Comparison of ENCODE assay signal across 11 cellular contexts in genomic region chr17:82754297-82755208, GRCh38. TPM values are rescaled to one million over a fixed set of nuclear protein-coding genes. Genes with fewer than 3 reads are reported as not detected.
DNase-seq lines count a peak whose midpoint lies in the region; ATAC-seq, FAIRE-seq and TF ChIP-seq lines count a peak whose summit lies in the region.
"Had no signal": no experiment of that assay in that cellular context is flagged by ENCODE, and none has a peak within 500 bp of the region (broad histone marks: within the 10 kb centered on the region; RNA-seq: fewer than 3 reads in every experiment).

No MANE protein-coding gene starts in this region.

- H4K20me1 ChIP-seq in IMR-90 (ENCODE audit: insufficient read depth, low read length) = peaks cover 16% of the 10 kb centered on the region
- H4K20me1 ChIP-seq in HepG2 (ENCODE audit: insufficient read depth, low read length) = no peaks in the 10 kb centered on the region

- H3K18ac ChIP-seq in IMR-90 (ENCODE audit: low read depth, low read length) = no peak overlapping the region

- H3K9ac ChIP-seq in IMR-90 (ENCODE audit: low read depth, low read length) = no peak overlapping the region
- no peak overlapping the region for H3K9ac ChIP-seq in HepG2 (ENCODE audit: insufficient read depth, low read depth, low read length)

- BruUV-seq in IMR-90 (replicated peaks; lab: Mats Ljungman, UMichigan) (no TSS peak), HepG2 (replicated peaks; lab: Mats Ljungman, UMichigan) (TSS peak; percentile 41)

- H3K4me1 Mint-ChIP-seq in CD4-positive, alpha-beta T cell (ENCODE audit: low read depth) = peaks cover 25% of the 10 kb centered on the region

- intact Hi-C loops in CD4-positive, alpha-beta T cell (cut with DNase I, micrococcal nuclease) = loop anchor here (5.0 to 10.0 kb wide), 3 partner anchors 37 to 340 kb away; partner anchors contain the start of genes FN3KRP (in 1 of the 2), HEXD (in 1 of the 2), OGFOD3 (in 1 of the 2) and RAB40B (in 1 of the 2)
- intact Hi-C loops in IMR-90 (cut with micrococcal nuclease) = no loop called here
- intact Hi-C loops in HepG2 (cut with micrococcal nuclease; ENCODE audit: unreplicated experiment) = loop anchor here (5.0 kb wide), 1 partner anchor 37 kb away; the partner anchor contains the start of gene FN3KRP

- H3K27me3 Mint-ChIP-seq in CD4-positive, alpha-beta T cell = no peaks in the 10 kb centered on the region

- H3K4me2 ChIP-seq in IMR-90 (ENCODE audit: low read depth, low read length) (no peak overlapping the region), HepG2 (ENCODE audit: low read depth, low read length) (no peak overlapping the region)

- H3K4me1 ChIP-seq in IMR-90 (ENCODE audit: control insufficient read depth, insufficient read depth, low read length) = peaks cover 4% of the 10 kb centered on the region
- peaks cover 22% of the 10 kb centered on the region for H3K4me1 ChIP-seq in HepG2 (ENCODE audit: insufficient read depth, low read length)

- no peak overlapping the region for H3K4ac ChIP-seq in IMR-90 (ENCODE audit: low read depth, low read length)

- no peak overlapping the region for H4K5ac ChIP-seq in IMR-90 (ENCODE audit: low read depth, low read length)

- no peak overlapping the region for H2BK5ac ChIP-seq in IMR-90 (ENCODE audit: low read depth, low read length, poor library complexity, severe bottlenecking)

- H3K27ac ChIP-seq in CD4-positive, alpha-beta T cell (ENCODE audit: low read depth, low read length) = no peak overlapping the region
- H3K27ac ChIP-seq in IMR-90 (ENCODE audit: insufficient read depth, low read length) (no peak overlapping the region), HepG2 (ENCODE audit: extremely low read length, insufficient read depth, low read length) (no peak overlapping the region)
- H3K27ac ChIP-seq: neutrophil had no signal

- H3K56ac ChIP-seq in IMR-90 (ENCODE audit: extremely low read depth, insufficient read depth, low read length) = no peak overlapping the region

- peak overlapping the region; percentile 65 for H2AK9ac ChIP-seq in IMR-90 (replicated peaks; ENCODE audit: low read depth, low read length, poor library complexity)

- 79% methylated on average over 11 of the region's 19 CpGs; no CpG with 5 or more reads in 1 of the 2 experiments for WGBS in IMR-90 (ENCODE audit: extremely low coverage in 2 of 2, insufficient read length in 1 of 2), 2 experiments
- WGBS in HepG2 (ENCODE audit: low lambda C conversion rate) = 95% methylated on average over 19 of the region's 19 CpGs

- no peaks in the 10 kb centered on the region for H3K27me3 ChIP-seq in CD4-positive, alpha-beta T cell (ENCODE audit: control insufficient read depth, insufficient read depth, low read length)
- H3K27me3 ChIP-seq in IMR-90 (ENCODE audit: control insufficient read depth, insufficient read depth, low read length) (no peaks in the 10 kb centered on the region), HepG2 (ENCODE audit: control insufficient read depth in 1 of 2, insufficient read depth in 2 of 2, low read length in 2 of 2) (no peaks in the 10 kb centered on the region; a peak in 1 of 5 replicates)

- peak overlapping the region; percentile 49; the same call in 1 of the 2 replicates for H3K23ac ChIP-seq in IMR-90 (ENCODE audit: low read depth, low read length)

- in situ Hi-C loops in IMR-90 (cut with MboI; ENCODE audit: low sequenced_read_pairs) (no loop called here), astrocyte of the spinal cord (cut with HindIII; ENCODE audit: low sequenced_read_pairs) (no loop called here), HepG2 (cut with HindIII; ENCODE audit: extremely low pct_ligation_motif_present, low pct_unique_long_range_greater_than_20kb) (loop anchor here (5.0 kb wide), 1 partner anchor 37 kb away; the partner anchor contains the start of gene FN3KRP)

- H3K79me1 ChIP-seq in IMR-90 (ENCODE audit: low read depth in 1 of 2, low read length in 2 of 2) = peaks cover 32 to 61% of the 10 kb centered on the region in 2 experiments

- POLR2A ChIA-PET in CD4-positive, alpha-beta T cell (lab: Charles Lee) = interaction anchor here (0.6 kb wide), 1 partner anchor 139 kb away, joined by 3 read pairs; no protein-coding TSS in a partner anchor
- POLR2A ChIA-PET in IMR-90 (lab: Charles Lee; ENCODE audit: unreplicated experiment) = no interaction called here
- POLR2A ChIA-PET in HepG2 (lab: Yijun Ruan, JAX) = no interaction called here

- H2BK15ac ChIP-seq in IMR-90 (ENCODE audit: low read depth, low read length) = no peak overlapping the region

- H2AFZ ChIP-seq in IMR-90 (replicated peaks; ENCODE audit: low read length, poor library complexity) (peak overlapping the region; percentile 67), HepG2 (ENCODE audit: low read length) (no peak overlapping the region)

- peaks cover 10% of the 10 kb centered on the region for H3K9me1 ChIP-seq in IMR-90 (ENCODE audit: insufficient read depth, low read length)

- TF ChIP-seq RAD21 in IMR-90 (IDR thresholded peaks at IDR 0.05; ENCODE audit: low read length) (no peak), HepG2 (CRISPR knock-in tag; IDR thresholded peaks at IDR 0.05) (no peak)

- dilution Hi-C loops in IMR-90 (cut with HindIII; ENCODE audit: low sequenced_read_pairs, unreplicated experiment) = no loop called here

- no peak for TF ChIP-seq EP300 in HepG2 (IDR thresholded peaks at IDR 0.05; ENCODE audit: low read depth in 2 of 2, low read length in 2 of 2)
- TF ChIP-seq EP300 in HepG2 (CRISPR knock-in tag; IDR thresholded peaks at IDR 0.05; ENCODE audit: borderline replicate concordance) = no peak

- no peak for ATAC-seq in CD4-positive, alpha-beta T cell (ENCODE audit: poor library complexity)
- ATAC-seq in IMR-90 (ENCODE audit: low read depth) (no peak), HepG2 (no peak), GM18909 (IDR thresholded peaks at IDR 0.05; ENCODE audit: poor library complexity, unreplicated experiment) (no peak), GM19324 (IDR thresholded peaks at IDR 0.05; ENCODE audit: low FRiP score, unreplicated experiment) (no peak)

- peak overlapping the region; percentile 4; the same call in 1 of the 2 replicates for H2AK5ac ChIP-seq in IMR-90 (ENCODE audit: low read depth, low read length)

- no peak overlapping the region for H3K27ac Mint-ChIP-seq in CD4-positive, alpha-beta T cell
- H3K27ac Mint-ChIP-seq: dendritic cell treated with granulocyte-macrophage colony-stimulating factor and Interleukin-4, amounts not matched to agents 40 ng/mL and 50 ng/mL, for 4 days had no signal

- H3K36me3 Mint-ChIP-seq in CD4-positive, alpha-beta T cell (ENCODE audit: low read depth) = peaks cover 14% of the 10 kb centered on the region

- no peak overlapping the region for H4K8ac ChIP-seq in IMR-90 (ENCODE audit: low read depth in 2 of 2, low read length in 2 of 2)

- no peak overlapping the region for H3K4me3 ChIP-seq in IMR-90 (ENCODE audit: insufficient read depth, low read depth, low read length)
- H3K4me3 ChIP-seq in astrocyte of the spinal cord (ENCODE audit: low read depth, low read length) = peak overlapping the region; percentile 9
- H3K4me3 ChIP-seq in HepG2 (replicated peaks in 1 of 3; ENCODE audit: insufficient read depth in 1 of 3, low read depth in 2 of 3, low read length in 3 of 3) = no peak overlapping the region

- no peak overlapping the region for H4K91ac ChIP-seq in IMR-90 (ENCODE audit: insufficient read depth, low read depth, low read length)

- no peak for TF ChIP-seq POLR2A in IMR-90 (IDR thresholded peaks at IDR 0.05; ENCODE audit: low read depth, low read length)
- no peak for TF ChIP-seq POLR2A in HepG2 (IDR thresholded peaks at IDR 0.05; ENCODE audit: insufficient read depth in 1 of 2, low read depth in 2 of 2, low read length in 2 of 2)

- no peaks in the 10 kb centered on the region for H3K9me3 ChIP-seq in CD4-positive, alpha-beta T cell (ENCODE audit: control insufficient read depth, low read length)
- no peaks in the 10 kb centered on the region; the same call in 1 of the 2 replicates for H3K9me3 ChIP-seq in IMR-90 (ENCODE audit: control insufficient read depth, insufficient read depth, low read length)
- H3K9me3 ChIP-seq in HepG2 (ENCODE audit: low read length) = no peaks in the 10 kb centered on the region
- H3K9me3 ChIP-seq: neutrophil had no signal

- no peak for TF ChIP-seq CTCF in CD4-positive, alpha-beta T cell (IDR thresholded peaks at IDR 0.05)
- TF ChIP-seq CTCF in IMR-90 (conservative IDR thresholded peaks at IDR 0.05; ENCODE audit: low read depth, low read length) (no peak), astrocyte of the spinal cord (IDR thresholded peaks at IDR 0.05; ENCODE audit: low read depth, low read length) (no peak), HepG2 (CRISPR knock-in tag; IDR thresholded peaks at IDR 0.05) (no peak)

- peaks cover 14% of the 10 kb centered on the region for H3K79me2 ChIP-seq in HepG2 (ENCODE audit: insufficient read depth, low read length)

- H3K36me3 ChIP-seq in IMR-90 (ENCODE audit: control insufficient read depth, insufficient read depth, low read length) (peaks cover 2% of the 10 kb centered on the region), HepG2 (replicated peaks in 1 of 2; ENCODE audit: control insufficient read depth in 1 of 2, insufficient read depth in 2 of 2, low read length in 2 of 2) (peaks cover 5 to 21% of the 10 kb centered on the region in 2 experiments; a peak in 4 of 5 replicates)
- H3K36me3 ChIP-seq: neutrophil had no signal

- CTCF ChIA-PET in CD4-positive, alpha-beta T cell (lab: Charles Lee) = interaction anchor here (1.3 kb wide), 1 partner anchor 11 kb away, joined by 3 read pairs; no protein-coding TSS in a partner anchor
- CTCF ChIA-PET in IMR-90 (lab: Yijun Ruan, JAX) (interaction anchor here (1.1 kb wide), 1 partner anchor 14 kb away, joined by 4 read pairs; no protein-coding TSS in a partner anchor), HepG2 (lab: Yijun Ruan, JAX; ENCODE audit: low intra/inter-chr PET ratio, low total read pairs) (no interaction called here)

- no peak overlapping the region for H3K14ac ChIP-seq in IMR-90 (replicated peaks; ENCODE audit: low read depth, low read length)

- H3K4me3 Mint-ChIP-seq in CD4-positive, alpha-beta T cell = peak overlapping the region; percentile 71
- H3K4me3 Mint-ChIP-seq: dendritic cell treated with granulocyte-macrophage colony-stimulating factor and Interleukin-4, amounts not matched to agents 40 ng/mL and 50 ng/mL, for 4 days had no signal

- no peak for FAIRE-seq in HepG2 (lab: Jason Lieb, UNC)

- H3K9me3 Mint-ChIP-seq in CD4-positive, alpha-beta T cell = no peaks in the 10 kb centered on the region
- H3K9me3 Mint-ChIP-seq: dendritic cell treated with granulocyte-macrophage colony-stimulating factor and Interleukin-4, amounts not matched to agents 40 ng/mL and 50 ng/mL, for 4 days had no signal

- DNase-seq in CD4-positive, alpha-beta T cell = no peak
- DNase-seq in IMR-90 (no peak), astrocyte of the spinal cord (ENCODE audit: low read depth, low spot score) (peak; percentile 55), HepG2 (ENCODE audit: low spot score) (no peak), LoVo (ENCODE audit: low spot score) (no peak)
- no peak for DNase-seq in stimulated activated CD4-positive, alpha-beta T cell treated with anti-CD3 and anti-CD28 coated beads, Interleukin-4, amount 100 ng/mL, for 24 hours
- DNase-seq: T-helper 9 cell had no signal

- H2BK120ac ChIP-seq in IMR-90 (ENCODE audit: low read depth, low read length) = no peak overlapping the region

- H2BK20ac ChIP-seq in IMR-90 (ENCODE audit: low read depth, low read length) = no peak overlapping the region

RNA-seq across cellular contexts. Expression of gene TBCD, which starts 2.7 kb away (rescaled TPM):
- total RNA-seq in CD4-positive, alpha-beta T cell = 10 to 100 TPM; 74.6 to 80.3 TPM
- total RNA-seq in IMR-90 (2012; rRNA removed) = 21.7 and 21.9 TPM in 2 replicates
- polyA plus RNA-seq in IMR-90 (2012; rRNA removed) = 54.5 and 68.0 TPM in 2 replicates
- 49.7 and 56.9 TPM in 2 replicates for polyA plus RNA-seq in IMR-90 (2012; cell fraction: cytosol; rRNA removed)
- 73.6 and 189 TPM in 2 replicates for polyA plus RNA-seq in IMR-90 (2012; cell fraction: nucleus; rRNA removed; ENCODE audit: low replicate concordance)
- 33.9 and 49.6 TPM in 2 replicates for total RNA-seq in HepG2 (2016; rRNA removed; fragmentation: Illumina TruSeq; extraction: Trizol)
- total RNA-seq in HepG2 (2016; cell fraction: cytosol; rRNA removed; fragmentation: Illumina TruSeq; extraction: Trizol; ENCODE audit: low read depth) = 98.6 and 103 TPM in 2 replicates
- 32.6 and 40.4 TPM in 2 replicates for total RNA-seq in HepG2 (2016; cell fraction: insoluble cytoplasmic fraction; rRNA removed; fragmentation: Illumina TruSeq; extraction: Trizol)
- total RNA-seq in HepG2 (2016; cell fraction: membrane; rRNA removed; fragmentation: Illumina TruSeq; extraction: Trizol) = 28.6 and 30.6 TPM in 2 replicates
- total RNA-seq in HepG2 (2016; cell fraction: nucleus; rRNA removed; fragmentation: Illumina TruSeq; extraction: Trizol) = 44.9 and 51.2 TPM in 2 replicates
- polyA plus RNA-seq in HepG2 (2011; rRNA removed) = 54.8 and 58.7 TPM in 2 replicates
- 29.1 and 46.9 TPM in 2 replicates for polyA plus RNA-seq in HepG2 (2011; cell fraction: cytosol; rRNA removed)
- 327 and 449 TPM in 2 replicates for polyA plus RNA-seq in HepG2 (2011; cell fraction: nucleus; rRNA removed)
- 37.3 and 41.7 TPM in 2 replicates for polyA plus RNA-seq in HepG2 (2012)
- 3.7 and 4.9 TPM in 2 replicates for polyA plus RNA-seq in HepG2 (2016; cell fraction: cytosol; fragmentation: Illumina TruSeq; extraction: Trizol; ENCODE audit: low read depth)
- 39.7 and 51.2 TPM in 2 replicates for polyA plus RNA-seq in HepG2 (2016; cell fraction: insoluble cytoplasmic fraction; fragmentation: Illumina TruSeq; extraction: Trizol; ENCODE audit: low read depth)
- 5.6 and 6.8 TPM in 2 replicates for polyA plus RNA-seq in HepG2 (2016; cell fraction: membrane; fragmentation: Illumina TruSeq; extraction: Trizol; ENCODE audit: low read depth)
- 140 and 151 TPM in 2 replicates for polyA plus RNA-seq in HepG2 (2016; cell fraction: nucleus; fragmentation: Illumina TruSeq; extraction: Trizol; ENCODE audit: insufficient read depth, low read depth)
- 67.0 and 125 TPM in 2 replicates for polyA minus RNA-seq in HepG2 (2011; rRNA and poly(A)+ RNA removed; ENCODE audit: low replicate concordance)
- polyA minus RNA-seq in HepG2 (2011; cell fraction: cytosol; rRNA and poly(A)+ RNA removed) = 38.0 and 45.2 TPM in 2 replicates
- 51.1 and 51.6 TPM in 2 replicates for polyA minus RNA-seq in HepG2 (2011; cell fraction: nucleus; rRNA and poly(A)+ RNA removed)

RNA-seq across cellular contexts. Expression of gene FN3K, which starts 19.1 kb away (rescaled TPM):
- total RNA-seq in CD4-positive, alpha-beta T cell = 1 to 10 TPM; 4.2 to 4.9 TPM
- total RNA-seq in IMR-90 (2012; rRNA removed) (0.83 and 0.90 TPM in 2 replicates), HepG2 (2016; rRNA removed; fragmentation: Illumina TruSeq; extraction: Trizol) (12.2 and 22.0 TPM in 2 replicates)
- polyA plus RNA-seq in IMR-90 (2012; rRNA removed) (2.0 and 2.9 TPM in 2 replicates), HepG2 (2011; rRNA removed) (3.5 and 5.7 TPM in 2 replicates)
- polyA plus RNA-seq in IMR-90 (2012; cell fraction: cytosol; rRNA removed) = 3.7 and 4.9 TPM in 2 replicates
- 8.8 and 25.0 TPM in 2 replicates for polyA plus RNA-seq in IMR-90 (2012; cell fraction: nucleus; rRNA removed; ENCODE audit: low replicate concordance)
- total RNA-seq in HepG2 (2016; cell fraction: cytosol; rRNA removed; fragmentation: Illumina TruSeq; extraction: Trizol; ENCODE audit: low read depth) = 9.6 and 10.3 TPM in 2 replicates
- 12.7 and 23.9 TPM in 2 replicates for total RNA-seq in HepG2 (2016; cell fraction: insoluble cytoplasmic fraction; rRNA removed; fragmentation: Illumina TruSeq; extraction: Trizol)
- 17.0 and 17.4 TPM in 2 replicates for total RNA-seq in HepG2 (2016; cell fraction: membrane; rRNA removed; fragmentation: Illumina TruSeq; extraction: Trizol)
- 29.1 and 32.3 TPM in 2 replicates for total RNA-seq in HepG2 (2016; cell fraction: nucleus; rRNA removed; fragmentation: Illumina TruSeq; extraction: Trizol)
- 1.9 and 2.0 TPM in 2 replicates for polyA plus RNA-seq in HepG2 (2011; cell fraction: cytosol; rRNA removed)
- 27.8 and 27.9 TPM in 2 replicates for polyA plus RNA-seq in HepG2 (2011; cell fraction: nucleus; rRNA removed)
- 48.6 and 58.1 TPM in 2 replicates for polyA plus RNA-seq in HepG2 (2012)
- polyA plus RNA-seq in HepG2 (2016; cell fraction: cytosol; fragmentation: Illumina TruSeq; extraction: Trizol; ENCODE audit: low read depth) = 21.3 and 21.5 TPM in 2 replicates
- polyA plus RNA-seq in HepG2 (2016; cell fraction: insoluble cytoplasmic fraction; fragmentation: Illumina TruSeq; extraction: Trizol; ENCODE audit: low read depth) = 52.3 and 61.0 TPM in 2 replicates
- 23.7 and 26.9 TPM in 2 replicates for polyA plus RNA-seq in HepG2 (2016; cell fraction: membrane; fragmentation: Illumina TruSeq; extraction: Trizol; ENCODE audit: low read depth)
- polyA plus RNA-seq in HepG2 (2016; cell fraction: nucleus; fragmentation: Illumina TruSeq; extraction: Trizol; ENCODE audit: insufficient read depth, low read depth) = 78.1 and 80.9 TPM in 2 replicates
- polyA minus RNA-seq in HepG2 (2011; rRNA and poly(A)+ RNA removed; ENCODE audit: low replicate concordance) = 1.6 and 9.2 TPM in 2 replicates
- 17.1 and 26.0 TPM in 2 replicates for polyA minus RNA-seq in HepG2 (2011; cell fraction: cytosol; rRNA and poly(A)+ RNA removed)
- polyA minus RNA-seq in HepG2 (2011; cell fraction: nucleus; rRNA and poly(A)+ RNA removed) = 24.3 and 29.1 TPM in 2 replicates

RNA-seq across cellular contexts. Expression of gene FN3KRP, which starts 38.0 kb away (rescaled TPM):
- 10 to 100 TPM; 30.6 to 31.2 TPM for total RNA-seq in CD4-positive, alpha-beta T cell
- total RNA-seq in IMR-90 (2012; rRNA removed) (18.6 and 20.6 TPM in 2 replicates), HepG2 (2016; rRNA removed; fragmentation: Illumina TruSeq; extraction: Trizol) (28.2 and 36.1 TPM in 2 replicates)
- polyA plus RNA-seq in IMR-90 (2012; rRNA removed) (20.3 and 21.4 TPM in 2 replicates), HepG2 (2011; rRNA removed) (22.1 and 22.4 TPM in 2 replicates)
- polyA plus RNA-seq in IMR-90 (2012; cell fraction: cytosol; rRNA removed) = 15.3 and 16.8 TPM in 2 replicates
- polyA plus RNA-seq in IMR-90 (2012; cell fraction: nucleus; rRNA removed; ENCODE audit: low replicate concordance) = 19.8 and 23.1 TPM in 2 replicates
- total RNA-seq in HepG2 (2016; cell fraction: cytosol; rRNA removed; fragmentation: Illumina TruSeq; extraction: Trizol; ENCODE audit: low read depth) = 5.3 and 7.1 TPM in 2 replicates
- total RNA-seq in HepG2 (2016; cell fraction: insoluble cytoplasmic fraction; rRNA removed; fragmentation: Illumina TruSeq; extraction: Trizol) = 27.6 and 34.8 TPM in 2 replicates
- total RNA-seq in HepG2 (2016; cell fraction: membrane; rRNA removed; fragmentation: Illumina TruSeq; extraction: Trizol) = 17.5 and 18.4 TPM in 2 replicates
- total RNA-seq in HepG2 (2016; cell fraction: nucleus; rRNA removed; fragmentation: Illumina TruSeq; extraction: Trizol) = 16.5 and 21.0 TPM in 2 replicates
- 17.7 and 18.3 TPM in 2 replicates for polyA plus RNA-seq in HepG2 (2011; cell fraction: cytosol; rRNA removed)
- 34.0 and 36.3 TPM in 2 replicates for polyA plus RNA-seq in HepG2 (2011; cell fraction: nucleus; rRNA removed)
- 27.4 and 37.9 TPM in 2 replicates for polyA plus RNA-seq in HepG2 (2012)
- 6.9 and 7.2 TPM in 2 replicates for polyA plus RNA-seq in HepG2 (2016; cell fraction: cytosol; fragmentation: Illumina TruSeq; extraction: Trizol; ENCODE audit: low read depth)
- 54.4 and 62.2 TPM in 2 replicates for polyA plus RNA-seq in HepG2 (2016; cell fraction: insoluble cytoplasmic fraction; fragmentation: Illumina TruSeq; extraction: Trizol; ENCODE audit: low read depth)
- polyA plus RNA-seq in HepG2 (2016; cell fraction: membrane; fragmentation: Illumina TruSeq; extraction: Trizol; ENCODE audit: low read depth) = 14.4 and 14.9 TPM in 2 replicates
- polyA plus RNA-seq in HepG2 (2016; cell fraction: nucleus; fragmentation: Illumina TruSeq; extraction: Trizol; ENCODE audit: insufficient read depth, low read depth) = 57.5 and 59.5 TPM in 2 replicates
- 13.3 and 23.3 TPM in 2 replicates for polyA minus RNA-seq in HepG2 (2011; rRNA and poly(A)+ RNA removed; ENCODE audit: low replicate concordance)
- 11.0 and 11.2 TPM in 2 replicates for polyA minus RNA-seq in HepG2 (2011; cell fraction: cytosol; rRNA and poly(A)+ RNA removed)
- polyA minus RNA-seq in HepG2 (2011; cell fraction: nucleus; rRNA and poly(A)+ RNA removed) = 9.8 and 12.2 TPM in 2 replicates

RNA-seq across cellular contexts. Expression of gene RAB40B, which starts 56.1 kb away (rescaled TPM):
- total RNA-seq in CD4-positive, alpha-beta T cell = 1 to 10 TPM; 1.6 to 2.0 TPM
- 10.8 and 14.9 TPM in 2 replicates for total RNA-seq in IMR-90 (2012; rRNA removed)
- polyA plus RNA-seq in IMR-90 (2012; rRNA removed) = 20.0 and 26.1 TPM in 2 replicates
- 22.2 and 40.3 TPM in 2 replicates for polyA plus RNA-seq in IMR-90 (2012; cell fraction: cytosol; rRNA removed)
- polyA plus RNA-seq in IMR-90 (2012; cell fraction: nucleus; rRNA removed; ENCODE audit: low replicate concordance) = 16.9 and 51.7 TPM in 2 replicates
- total RNA-seq in HepG2 (2016; rRNA removed; fragmentation: Illumina TruSeq; extraction: Trizol) = 4.4 and 6.2 TPM in 2 replicates
- 8.6 and 11.9 TPM in 2 replicates for total RNA-seq in HepG2 (2016; cell fraction: cytosol; rRNA removed; fragmentation: Illumina TruSeq; extraction: Trizol; ENCODE audit: low read depth)
- 6.2 and 7.4 TPM in 2 replicates for total RNA-seq in HepG2 (2016; cell fraction: insoluble cytoplasmic fraction; rRNA removed; fragmentation: Illumina TruSeq; extraction: Trizol)
- 18.5 and 22.6 TPM in 2 replicates for total RNA-seq in HepG2 (2016; cell fraction: membrane; rRNA removed; fragmentation: Illumina TruSeq; extraction: Trizol)
- 3.7 TPM in 2 replicates for total RNA-seq in HepG2 (2016; cell fraction: nucleus; rRNA removed; fragmentation: Illumina TruSeq; extraction: Trizol)
- polyA plus RNA-seq in HepG2 (2011; rRNA removed) = 6.5 and 7.2 TPM in 2 replicates
- polyA plus RNA-seq in HepG2 (2011; cell fraction: cytosol; rRNA removed) = 5.7 and 9.9 TPM in 2 replicates
- polyA plus RNA-seq in HepG2 (2011; cell fraction: nucleus; rRNA removed) = 10.8 and 12.6 TPM in 2 replicates
- polyA plus RNA-seq in HepG2 (2012) = 6.2 and 7.3 TPM in 2 replicates
- 25.0 and 26.7 TPM in 2 replicates for polyA plus RNA-seq in HepG2 (2016; cell fraction: cytosol; fragmentation: Illumina TruSeq; extraction: Trizol; ENCODE audit: low read depth)
- polyA plus RNA-seq in HepG2 (2016; cell fraction: insoluble cytoplasmic fraction; fragmentation: Illumina TruSeq; extraction: Trizol; ENCODE audit: low read depth) = 7.0 and 7.6 TPM in 2 replicates
- 27.5 and 28.9 TPM in 2 replicates for polyA plus RNA-seq in HepG2 (2016; cell fraction: membrane; fragmentation: Illumina TruSeq; extraction: Trizol; ENCODE audit: low read depth)
- 8.7 and 12.0 TPM in 2 replicates for polyA plus RNA-seq in HepG2 (2016; cell fraction: nucleus; fragmentation: Illumina TruSeq; extraction: Trizol; ENCODE audit: insufficient read depth, low read depth)
- 3.1 and 8.9 TPM in 2 replicates for polyA minus RNA-seq in HepG2 (2011; rRNA and poly(A)+ RNA removed; ENCODE audit: low replicate concordance)
- polyA minus RNA-seq in HepG2 (2011; cell fraction: cytosol; rRNA and poly(A)+ RNA removed) = 1.4 and 3.2 TPM in 2 replicates
- 2.7 TPM in 2 replicates for polyA minus RNA-seq in HepG2 (2011; cell fraction: nucleus; rRNA and poly(A)+ RNA removed)
